ENCODE assay signal across 1 cellular context in the genomic region with DNA sequence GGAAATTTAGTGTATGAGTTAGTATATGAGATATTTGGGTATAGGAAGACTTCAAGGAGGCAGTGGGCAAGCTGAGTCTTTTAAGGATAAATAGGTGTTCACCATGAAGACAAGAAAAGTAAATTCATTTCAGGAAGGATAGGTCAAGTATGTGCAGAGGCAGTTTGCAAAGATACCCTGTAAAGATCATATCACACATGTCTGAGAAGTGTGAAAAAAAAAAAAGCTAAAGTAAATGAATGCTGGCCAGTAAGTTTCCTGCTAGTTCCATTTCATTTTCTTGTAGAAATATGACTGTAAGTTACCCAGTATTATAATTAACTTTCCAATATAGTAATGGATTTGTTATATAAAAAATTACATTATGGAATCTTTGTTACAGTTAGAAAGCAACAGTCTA.
TF ChIP-seq lines count a peak whose summit lies in the region.

No MANE protein-coding gene starts in this region.

TF ChIP-seq in SK-N-SH treated with all-trans-retinoic acid at 6 μM for 48 hours, 23 proteins besides CTCF, POLR2A, EP300 and RAD21 (continued from another document):
- TF ChIP-seq PATZ1 (CRISPR knock-in tag; IDR thresholded peaks at IDR 0.05; ENCODE audit: borderline replicate concordance) (no peak), POU6F1 (CRISPR knock-in tag; IDR thresholded peaks at IDR 0.05; ENCODE audit: borderline replicate concordance, low read depth) (no peak), ZFP30 (CRISPR knock-in tag; IDR thresholded peaks at IDR 0.05) (no peak)
- TF ChIP-seq, protein P1, sequence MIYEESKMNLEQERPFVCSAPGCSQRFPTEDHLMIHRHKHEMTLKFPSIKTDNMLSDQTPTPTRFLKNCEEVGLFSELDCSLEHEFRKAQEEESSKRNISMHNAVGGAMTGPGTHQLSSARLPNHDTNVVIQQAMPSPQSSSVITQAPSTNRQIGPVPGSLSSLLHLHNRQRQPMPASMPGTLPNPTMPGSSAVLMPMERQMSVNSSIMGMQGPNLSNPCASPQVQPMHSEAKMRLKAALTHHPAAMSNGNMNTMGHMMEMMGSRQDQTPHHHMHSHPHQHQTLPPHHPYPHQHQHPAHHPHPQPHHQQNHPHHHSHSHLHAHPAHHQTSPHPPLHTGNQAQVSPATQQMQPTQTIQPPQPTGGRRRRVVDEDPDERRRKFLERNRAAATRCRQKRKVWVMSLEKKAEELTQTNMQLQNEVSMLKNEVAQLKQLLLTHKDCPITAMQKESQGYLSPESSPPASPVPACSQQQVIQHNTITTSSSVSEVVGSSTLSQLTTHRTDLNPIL (CRISPR knock-in tag; IDR thresholded peaks at IDR 0.05; ENCODE audit: low read depth) = no peak
- TF ChIP-seq, protein P2, sequence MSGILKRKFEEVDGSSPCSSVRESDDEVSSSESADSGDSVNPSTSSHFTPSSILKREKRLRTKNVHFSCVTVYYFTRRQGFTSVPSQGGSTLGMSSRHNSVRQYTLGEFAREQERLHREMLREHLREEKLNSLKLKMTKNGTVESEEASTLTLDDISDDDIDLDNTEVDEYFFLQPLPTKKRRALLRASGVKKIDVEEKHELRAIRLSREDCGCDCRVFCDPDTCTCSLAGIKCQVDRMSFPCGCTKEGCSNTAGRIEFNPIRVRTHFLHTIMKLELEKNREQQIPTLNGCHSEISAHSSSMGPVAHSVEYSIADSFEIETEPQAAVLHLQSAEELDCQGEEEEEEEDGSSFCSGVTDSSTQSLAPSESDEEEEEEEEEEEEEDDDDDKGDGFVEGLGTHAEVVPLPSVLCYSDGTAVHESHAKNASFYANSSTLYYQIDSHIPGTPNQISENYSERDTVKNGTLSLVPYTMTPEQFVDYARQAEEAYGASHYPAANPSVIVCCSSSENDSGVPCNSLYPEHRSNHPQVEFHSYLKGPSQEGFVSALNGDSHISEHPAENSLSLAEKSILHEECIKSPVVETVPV (CRISPR knock-in tag; IDR thresholded peaks at IDR 0.05) = no peak
